ENCODE assay signal across 13 cellular contexts in genomic region chr2:42113427-42113826, GRCh38. TPM values are rescaled to one million over a fixed set of nuclear protein-coding genes. Genes with fewer than 3 reads are reported as not detected.
DNase-seq lines count a peak whose midpoint lies in the region; ATAC-seq and TF ChIP-seq lines count a peak whose summit lies in the region.
"Had no signal": no experiment of that assay in that cellular context is flagged by ENCODE, and none has a peak within 500 bp of the region (broad histone marks: within the 10 kb centered on the region; RNA-seq: fewer than 3 reads in every experiment).

No MANE protein-coding gene starts in this region.

- H3K4me3 Mint-ChIP-seq in CD14-positive monocyte (peak overlapping the region in 1 of 2 donors; percentile 65), WTC11 (no peak overlapping the region), chondrocyte (ENCODE audit: unreplicated experiment) (no peak overlapping the region)
- no peak overlapping the region for H3K4me3 Mint-ChIP-seq in CD4-positive, CD25-positive, alpha-beta regulatory T cell
- H3K4me3 Mint-ChIP-seq: IgD-negative memory B cell had no signal

- peaks cover 61% of the 10 kb centered on the region for H3K4me1 Mint-ChIP-seq in CD14-positive monocyte
- H3K4me1 Mint-ChIP-seq in CD4-positive, CD25-positive, alpha-beta regulatory T cell: peaks cover 21 to 52% (median 40%) of the 10 kb centered on the region in 4 donors
- H3K4me1 Mint-ChIP-seq in WTC11: peaks cover 20% of the 10 kb centered on the region
- H3K4me1 Mint-ChIP-seq in chondrocyte (ENCODE audit: low read depth): peaks cover 35% of the 10 kb centered on the region

- intact Hi-C loops in CD14-positive monocyte (cut with micrococcal nuclease): no loop called here

- no peaks in the 10 kb centered on the region for H3K9me3 Mint-ChIP-seq in CD14-positive monocyte
- peaks cover 0 to 2% (median 0%) of the 10 kb centered on the region in 7 donors for H3K9me3 Mint-ChIP-seq in CD4-positive, CD25-positive, alpha-beta regulatory T cell
- H3K9me3 Mint-ChIP-seq in WTC11: no peaks in the 10 kb centered on the region
- H3K9me3 Mint-ChIP-seq in chondrocyte (ENCODE audit: low read depth): no peaks in the 10 kb centered on the region
- H3K9me3 Mint-ChIP-seq: CD8-positive, alpha-beta memory T cell; IgD-negative memory B cell had no signal

- H3K36me3 Mint-ChIP-seq in CD14-positive monocyte (peaks cover 0 to 4% of the 10 kb centered on the region in 2 donors), WTC11 (no peaks in the 10 kb centered on the region), chondrocyte (ENCODE audit: low read depth) (no peaks in the 10 kb centered on the region)
- H3K36me3 Mint-ChIP-seq in CD4-positive, CD25-positive, alpha-beta regulatory T cell: peaks cover 3% of the 10 kb centered on the region

- ATAC-seq in CD4-positive, CD25-positive, alpha-beta regulatory T cell (ENCODE audit: low read depth in 2 of 2): no peak
- peak; percentile 33; the same call in 1 of the 2 replicates for ATAC-seq in WTC11
- ATAC-seq: A549 had no signal

- peaks cover 44% of the 10 kb centered on the region for H3K4me1 ChIP-seq in CD4-positive, CD25-positive, alpha-beta regulatory T cell (ENCODE audit: control insufficient read depth, insufficient read depth, low read length, poor library complexity, severe bottlenecking)
- H3K4me1 ChIP-seq in neutrophil (ENCODE audit: control insufficient read depth in 1 of 2, insufficient read depth in 1 of 2, low read depth in 1 of 2, low read length in 1 of 2): peaks cover 88 to 90% of the 10 kb centered on the region in 2 experiments

- H3K27me3 ChIP-seq in CD4-positive, CD25-positive, alpha-beta regulatory T cell (ENCODE audit: control insufficient read depth, insufficient read depth, low read length): no peaks in the 10 kb centered on the region
- H3K27me3 ChIP-seq in neutrophil: no peaks in the 10 kb centered on the region
- H3K27me3 ChIP-seq: BE2C had no signal

- DNase-seq in CD14-positive monocyte (ENCODE audit: low spot score) (no peak), WTC11 (ENCODE audit: low spot score) (no peak), chondrocyte (ENCODE audit: low spot score) (no peak), DMS153 (lab: John Stamatoyannopoulos, UW) (no peak), DMS114 treated with DMSO at 0.1 percent for 48 hours (lab: John Stamatoyannopoulos, UW; ENCODE audit: unreplicated experiment) (no peak)
- no peak for DNase-seq in CD4-positive, CD25-positive, alpha-beta regulatory T cell
- DNase-seq: BE2C; Caco-2; CD8-positive, alpha-beta memory T cell had no signal

- CTCF ChIA-PET in WTC11 (lab: Charles Lee): no interaction called here

- POLR2A ChIA-PET in WTC11 (lab: Charles Lee): interaction anchor here (0.6 to 0.8 kb wide), 3 partner anchors 8 to 66 kb away, joined by 3 read pairs; no protein-coding TSS in a partner anchor

- H3K27ac Mint-ChIP-seq in CD14-positive monocyte: peak overlapping the region; percentile 71 to 93 (median 89)
- H3K27ac Mint-ChIP-seq in CD4-positive, CD25-positive, alpha-beta regulatory T cell: peak overlapping the region in 2 of 3 donors; percentile 23 to 60
- peak overlapping the region; percentile 54; the same call in 1 of the 2 replicates for H3K27ac Mint-ChIP-seq in WTC11
- H3K27ac Mint-ChIP-seq in chondrocyte (ENCODE audit: unreplicated experiment): no peak overlapping the region
- H3K27ac Mint-ChIP-seq: IgD-negative memory B cell had no signal

- no peak overlapping the region for H3K4me3 ChIP-seq in CD4-positive, CD25-positive, alpha-beta regulatory T cell (ENCODE audit: low read depth, low read length)
- no peak overlapping the region for H3K4me3 ChIP-seq in neutrophil (ENCODE audit: low read depth in 1 of 2, low read length in 1 of 2)
- H3K4me3 ChIP-seq: A549 had no signal

- peaks cover 0 to 7% (median 4%) of the 10 kb centered on the region in 3 donors for H3K27me3 Mint-ChIP-seq in CD14-positive monocyte (ENCODE audit: low read depth in 3 of 3)
- no peaks in the 10 kb centered on the region for H3K27me3 Mint-ChIP-seq in CD4-positive, CD25-positive, alpha-beta regulatory T cell
- no peaks in the 10 kb centered on the region; the same call in 1 of the 2 replicates for H3K27me3 Mint-ChIP-seq in WTC11 (ENCODE audit: low read depth)
- H3K27me3 Mint-ChIP-seq in chondrocyte (ENCODE audit: low read depth): no peaks in the 10 kb centered on the region
- H3K27me3 Mint-ChIP-seq: CD8-positive, alpha-beta memory T cell; IgD-negative memory B cell had no signal

- H3K36me3 ChIP-seq in CD4-positive, CD25-positive, alpha-beta regulatory T cell (ENCODE audit: control insufficient read depth, insufficient read depth, low read length): no peaks in the 10 kb centered on the region
- no peaks in the 10 kb centered on the region for H3K36me3 ChIP-seq in neutrophil
- H3K36me3 ChIP-seq: BE2C had no signal

- TF ChIP-seq CTCF in CD14-positive monocyte (IDR thresholded peaks at IDR 0.05): no peak
- no peak for TF ChIP-seq CTCF in WTC11 (IDR thresholded peaks at IDR 0.05)
- TF ChIP-seq CTCF in neutrophil (IDR thresholded peaks at IDR 0.05): no peak
- no peak for TF ChIP-seq CTCF in chondrocyte (IDR thresholded peaks at IDR 0.05)

- no peaks in the 10 kb centered on the region for H3K9me3 ChIP-seq in CD4-positive, CD25-positive, alpha-beta regulatory T cell (ENCODE audit: control insufficient read depth in 2 of 2, low read length in 2 of 2)
- H3K9me3 ChIP-seq in neutrophil: no peaks in the 10 kb centered on the region
- H3K9me3 ChIP-seq: A549, BE2C, Caco-2 had no signal

- no peak overlapping the region for H3K27ac ChIP-seq in CD4-positive, CD25-positive, alpha-beta regulatory T cell (ENCODE audit: insufficient read depth, low read length, poor library complexity, severe bottlenecking)
- peak overlapping the region; percentile 42 for H3K27ac ChIP-seq in neutrophil
- H3K27ac ChIP-seq: C4-2B had no signal

TF ChIP-seq in WTC11, 78 proteins besides CTCF, POLR2A, EP300 and RAD21:
- TF ChIP-seq ATF2 (CRISPR knock-in tag; IDR thresholded peaks at IDR 0.05; ENCODE audit: borderline replicate concordance, low read depth): no peak
- no peak for TF ChIP-seq SOX15 (CRISPR knock-in tag; IDR thresholded peaks at IDR 0.05)

RNA-seq across cellular contexts. Expression of gene EML4, which starts 55.7 kb away (rescaled TPM):
- 10 to 100 TPM; 11.5 to 15.0 TPM for polyA plus RNA-seq in CD14-positive monocyte
- total RNA-seq in CD4-positive, CD25-positive, alpha-beta regulatory T cell: 293 TPM
- polyA plus RNA-seq in CD4-positive, CD25-positive, alpha-beta regulatory T cell: 10 to 100 TPM; 83.7 to 92.7 (median 89.7) TPM
- total RNA-seq in WTC11 (2021) (89.9 to 94.7 TPM (median 92.6 TPM) in 3 replicates), chondrocyte (49.5 to 50.0 TPM (median 49.9 TPM) in 3 replicates)
